In the genomic region with DNA sequence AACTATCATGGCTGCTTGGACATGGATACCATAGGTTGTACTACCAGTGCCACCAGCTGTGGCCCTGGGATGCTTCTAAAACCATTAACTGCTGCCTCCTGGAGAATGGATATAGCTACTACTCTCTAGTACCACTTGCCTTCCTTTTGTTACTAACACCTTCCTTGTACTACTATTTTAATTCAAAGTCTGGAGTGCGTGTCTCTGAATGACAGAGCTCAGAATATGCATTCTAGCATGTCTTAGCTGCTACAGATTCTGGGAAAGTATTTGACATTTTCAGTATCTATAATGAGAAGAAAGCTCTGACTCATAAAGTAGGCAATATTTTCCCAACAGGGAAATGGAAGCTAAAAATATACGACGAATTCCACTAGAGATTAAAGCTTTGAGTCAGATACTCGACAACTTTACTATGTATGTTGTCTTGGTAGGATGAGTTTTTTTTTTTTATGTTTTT, we compare ENCODE assay signal across 1 cellular context.
TF ChIP-seq lines count a peak whose summit lies in the region.

No MANE protein-coding gene starts in this region.

TF ChIP-seq in IMR-90, 13 proteins besides CTCF, POLR2A, EP300 and RAD21:
- TF ChIP-seq RCOR1 (IDR thresholded peaks at IDR 0.05; ENCODE audit: insufficient replicate concordance, low read length) (no peak), CEBPB (IDR thresholded peaks at IDR 0.05; ENCODE audit: low read depth, low read length) (no peak), MAZ (IDR thresholded peaks at IDR 0.05; ENCODE audit: borderline replicate concordance, low read depth, low read length) (no peak), SMC3 (IDR thresholded peaks at IDR 0.05; ENCODE audit: low read depth, low read length) (no peak)
- TF ChIP-seq, protein P1, sequence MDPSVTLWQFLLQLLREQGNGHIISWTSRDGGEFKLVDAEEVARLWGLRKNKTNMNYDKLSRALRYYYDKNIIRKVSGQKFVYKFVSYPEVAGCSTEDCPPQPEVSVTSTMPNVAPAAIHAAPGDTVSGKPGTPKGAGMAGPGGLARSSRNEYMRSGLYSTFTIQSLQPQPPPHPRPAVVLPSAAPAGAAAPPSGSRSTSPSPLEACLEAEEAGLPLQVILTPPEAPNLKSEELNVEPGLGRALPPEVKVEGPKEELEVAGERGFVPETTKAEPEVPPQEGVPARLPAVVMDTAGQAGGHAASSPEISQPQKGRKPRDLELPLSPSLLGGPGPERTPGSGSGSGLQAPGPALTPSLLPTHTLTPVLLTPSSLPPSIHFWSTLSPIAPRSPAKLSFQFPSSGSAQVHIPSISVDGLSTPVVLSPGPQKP (IDR thresholded peaks at IDR 0.05; ENCODE audit: borderline replicate concordance, low read depth, low read length): no peak
TF ChIP-seq in IMR-90: peak in this region for 0.
